10 cellular contexts compared by ENCODE assay signal in the genomic region with DNA sequence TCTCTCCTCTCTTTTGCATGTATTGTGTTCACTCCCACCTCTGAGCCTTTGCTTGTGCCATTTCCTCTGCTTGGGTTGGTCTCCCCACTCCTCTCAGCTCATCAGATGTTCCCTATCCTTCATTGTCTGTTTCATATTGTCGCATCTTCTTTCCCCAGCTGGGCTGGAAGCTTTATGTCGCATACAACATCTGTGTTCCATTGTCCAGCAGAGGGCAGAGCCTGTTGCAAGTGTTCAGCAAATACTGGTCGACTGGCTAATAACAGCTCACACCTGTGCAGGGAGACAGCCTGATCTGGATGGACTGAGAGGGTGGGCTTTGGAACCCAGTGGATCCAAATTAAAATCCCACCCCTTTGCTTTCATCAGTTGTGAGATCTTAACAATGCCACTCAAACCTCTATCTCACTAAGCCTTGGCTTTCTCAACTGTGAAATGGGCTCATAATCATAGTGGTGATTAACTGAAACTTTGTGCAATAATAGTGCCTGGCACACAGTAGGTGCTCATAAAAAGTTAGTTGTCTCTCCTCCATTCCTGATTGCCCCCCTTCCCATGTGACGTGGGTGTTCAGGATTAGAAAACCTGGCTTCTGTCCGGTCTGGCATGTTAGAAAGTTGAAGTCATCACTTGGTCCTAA.
DNase-seq lines count a peak whose midpoint lies in the region; ATAC-seq and TF ChIP-seq lines count a peak whose summit lies in the region.
"Had no signal": no experiment of that assay in that cellular context is flagged by ENCODE, and none has a peak within 500 bp of the region (broad histone marks: within the 10 kb centered on the region; RNA-seq: fewer than 3 reads in every experiment).

No MANE protein-coding gene starts in this region.

- H3K4me1 ChIP-seq in H9 (ENCODE audit: insufficient read depth, low read length) = no peaks in the 10 kb centered on the region; the same call in 1 of the 2 replicates

- in situ Hi-C loops in astrocyte of the cerebellum (cut with HindIII; ENCODE audit: low sequenced_read_pairs) = no loop called here

- H3T11ph ChIP-seq in H9 (ENCODE audit: low read length) = no peak overlapping the region

- H2BK12ac ChIP-seq in H9 (ENCODE audit: insufficient read length, low read depth, low read length) = no peak overlapping the region

- no peaks in the 10 kb centered on the region for H3K36me3 Mint-ChIP-seq in H9 (ENCODE audit: insufficient read depth in 1 of 3, low read depth in 3 of 3)

- H3K4me2 ChIP-seq in H9 (ENCODE audit: insufficient read depth, insufficient read length, low read length) = no peak overlapping the region

- TF ChIP-seq CTCF in H9 (conservative IDR thresholded peaks at IDR 0.05) (peak; percentile 55), astrocyte of the cerebellum (IDR thresholded peaks at IDR 0.05; ENCODE audit: low read depth, low read length, missing control alignments) (peak; percentile 64)

- DNase-seq in COLO668 (lab: John Stamatoyannopoulos, UW; ENCODE audit: unreplicated experiment) = peak; percentile 22
- no peak for DNase-seq in H9
- peak; percentile 29 for DNase-seq in astrocyte of the cerebellum (ENCODE audit: low read depth)
- DNase-seq in myocyte (ENCODE audit: low read depth) = peak; percentile 20
- DNase-seq in effector CD8-positive, alpha-beta T cell (lab: John Stamatoyannopoulos, UW) = no peak
- DNase-seq: retina had no signal

- H3K4ac ChIP-seq in H9 (ENCODE audit: low read depth, low read length) = no peak overlapping the region

- no peak overlapping the region for H2BK15ac ChIP-seq in H9 (ENCODE audit: low read depth, low read length)

- H3K4me1 Mint-ChIP-seq in H9 = no peaks in the 10 kb centered on the region

- H3K9ac ChIP-seq in H9 (ENCODE audit: extremely low read depth, insufficient read length, low read length) = no peak overlapping the region

- H2BK120ac ChIP-seq in H9 (ENCODE audit: low read depth, low read length, poor library complexity, severe bottlenecking) = no peak overlapping the region

- ATAC-seq in HG03159 (IDR thresholded peaks at IDR 0.05; ENCODE audit: unreplicated experiment) = no peak
- ATAC-seq in HG03460 (IDR thresholded peaks at IDR 0.05; ENCODE audit: unreplicated experiment) = no peak
- ATAC-seq in HG03025 (IDR thresholded peaks at IDR 0.05; ENCODE audit: low FRiP score, unreplicated experiment) = no peak
- ATAC-seq: activated T-helper 17 cell treated with anti-CD3 and anti-CD28 coated beads, Interleukin-2, amount 50 U/mL, for 72 hours had no signal

- no peak overlapping the region for H3K27ac Mint-ChIP-seq in H9
- H3K27ac Mint-ChIP-seq: activated T-helper 17 cell treated with anti-CD3 and anti-CD28 coated beads, Interleukin-2, amount 50 U/mL, for 72 hours had no signal

- H3K27me3 ChIP-seq in H9 (ENCODE audit: insufficient read depth, low read length) = no peaks in the 10 kb centered on the region

- peaks cover 2% of the 10 kb centered on the region for H3K27me3 Mint-ChIP-seq in H9 (ENCODE audit: low read depth)
- H3K27me3 Mint-ChIP-seq: activated T-helper 17 cell treated with anti-CD3 and anti-CD28 coated beads, Interleukin-2, amount 50 U/mL, for 72 hours had no signal

- H3K56ac ChIP-seq in H9 (ENCODE audit: insufficient read length, low read depth, low read length) = no peak overlapping the region

- no peak overlapping the region for H4K5ac ChIP-seq in H9 (ENCODE audit: insufficient read length, low read depth, low read length)

- H4K91ac ChIP-seq in H9 (ENCODE audit: insufficient read length, low read depth, low read length) = no peak overlapping the region

- WGBS in H9 (ENCODE audit: extremely low coverage, insufficient read length, low lambda C conversion rate) = no CpG with 5 or more reads among the region's 5 CpGs

- H3K23me2 ChIP-seq in H9 (ENCODE audit: insufficient read length, low read depth, low read length, poor library complexity, severe bottlenecking) = no peaks in the 10 kb centered on the region

- no peak overlapping the region for H3K4me3 Mint-ChIP-seq in H9
- H3K4me3 Mint-ChIP-seq: activated T-helper 17 cell treated with anti-CD3 and anti-CD28 coated beads, Interleukin-2, amount 50 U/mL, for 72 hours had no signal

- no peak overlapping the region for H3K4me3 ChIP-seq in astrocyte of the cerebellum (ENCODE audit: low read depth, low read length)

- no peak overlapping the region for H2BK20ac ChIP-seq in H9 (ENCODE audit: low read depth, low read length, poor library complexity, severe bottlenecking)

- H3K23ac ChIP-seq in H9 (ENCODE audit: insufficient read length, low read depth, low read length) = no peak overlapping the region

- H3K79me2 ChIP-seq in H9 (ENCODE audit: insufficient read depth, low read length) = no peaks in the 10 kb centered on the region

- no peak overlapping the region for H2AK5ac ChIP-seq in H9 (ENCODE audit: insufficient read length, low read length)

- H3K14ac ChIP-seq in H9 (ENCODE audit: insufficient read depth, low read length) = no peak overlapping the region

- H2BK5ac ChIP-seq in H9 (ENCODE audit: insufficient read length, low read length) = no peak overlapping the region

- no peak overlapping the region for H4K8ac ChIP-seq in H9 (replicated peaks; ENCODE audit: insufficient read length, low read depth, low read length)

- H3K9me3 Mint-ChIP-seq in H9 = no peaks in the 10 kb centered on the region; a peak in 1 of 5 replicates

- H3K79me1 ChIP-seq in H9 (ENCODE audit: insufficient read depth, low read depth, low read length, poor library complexity, severe bottlenecking) = no peaks in the 10 kb centered on the region

- H3K27ac ChIP-seq in H9 (ENCODE audit: insufficient read length, low read depth, low read length) = no peak overlapping the region

- no peaks in the 10 kb centered on the region for H4K20me1 ChIP-seq in H9 (ENCODE audit: control insufficient read depth, insufficient read depth, insufficient read length)

- H2AFZ ChIP-seq in H9 (ENCODE audit: low read length) = no peak overlapping the region

- no peaks in the 10 kb centered on the region for H3K9me3 ChIP-seq in H9 (ENCODE audit: control insufficient read depth, low read depth, low read length)

- no peak overlapping the region for H3K18ac ChIP-seq in H9 (ENCODE audit: insufficient read length, low read depth, low read length)

Comparison
In these comparisons a context has a peak if more than half of its experiments do, and no peak if none do; other contexts are left out.
1. DNase-seq: peak in COLO668 (single experiment), astrocyte of the cerebellum (single experiment) and myocyte (single experiment); none in H9 (single experiment) and effector CD8-positive, alpha-beta T cell (single experiment).